In the genomic region with DNA sequence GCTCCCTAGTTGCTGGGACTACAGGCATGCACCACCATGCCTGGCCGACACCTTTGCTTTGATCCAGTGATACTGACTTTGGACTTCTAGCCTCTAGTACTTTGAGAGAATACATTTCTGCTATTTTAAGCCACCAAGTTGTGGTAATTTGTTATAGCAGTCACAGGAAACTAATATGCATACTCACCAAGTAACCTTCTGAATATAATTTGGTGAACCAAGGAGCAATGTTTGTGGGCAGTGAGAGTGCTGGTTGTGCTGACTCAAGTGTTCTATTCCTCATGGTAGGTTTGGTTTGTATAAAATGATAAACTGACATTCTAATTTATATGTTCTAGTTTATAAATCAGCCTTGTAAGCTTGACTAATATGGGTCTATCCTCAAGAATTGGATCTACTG, we compare ENCODE assay signal across 15 cellular contexts. TPM values are rescaled to one million over a fixed set of nuclear protein-coding genes. Genes with fewer than 3 reads are reported as not detected.
DNase-seq lines count a peak whose midpoint lies in the region; ATAC-seq and TF ChIP-seq lines count a peak whose summit lies in the region.
"Had no signal": no experiment of that assay in that cellular context is flagged by ENCODE, and none has a peak within 500 bp of the region (broad histone marks: within the 10 kb centered on the region; RNA-seq: fewer than 3 reads in every experiment).

No MANE protein-coding gene starts in this region.

- POLR2A ChIA-PET in activated CD8-positive, alpha-beta T cell treated with anti-CD3 and anti-CD28 coated beads, Interleukin-2, amount 10 ng/mL, durations not matched to agents 7 days and 5 days (lab: Charles Lee): no interaction called here
- POLR2A ChIA-PET in activated CD8-positive, alpha-beta T cell treated with anti-CD3 and anti-CD28 coated beads for 36 hours (lab: Charles Lee): no interaction called here

- TF ChIP-seq CTCF in activated CD8-positive, alpha-beta T cell treated with anti-CD3 and anti-CD28 coated beads for 36 hours (IDR thresholded peaks at IDR 0.05): no peak

- H3K36me3 Mint-ChIP-seq in activated CD8-positive, alpha-beta T cell treated with anti-CD3 and anti-CD28 coated beads, Interleukin-2, amount 10 ng/mL, durations not matched to agents 7 days and 5 days (ENCODE audit: low read depth): no peaks in the 10 kb centered on the region
- H3K36me3 Mint-ChIP-seq in activated CD8-positive, alpha-beta T cell treated with anti-CD3 and anti-CD28 coated beads for 36 hours (ENCODE audit: low read depth): no peaks in the 10 kb centered on the region
- H3K36me3 Mint-ChIP-seq in stimulated activated effector memory CD8-positive, alpha-beta T cell treated with anti-CD3 and anti-CD28 coated beads, Interleukin-12 subunit alpha, Interleukin-12 subunit beta, amount 100 ng/mL, for 72 hours: no peaks in the 10 kb centered on the region
- H3K36me3 Mint-ChIP-seq: CD8-positive, alpha-beta T cell had no signal

- no peak overlapping the region for H3K4me3 Mint-ChIP-seq in activated CD8-positive, alpha-beta T cell treated with anti-CD3 and anti-CD28 coated beads, Interleukin-2, amount 10 ng/mL, durations not matched to agents 7 days and 5 days
- H3K4me3 Mint-ChIP-seq in activated CD8-positive, alpha-beta T cell treated with anti-CD3 and anti-CD28 coated beads for 36 hours: no peak overlapping the region
- H3K4me3 Mint-ChIP-seq in stimulated activated naive CD8-positive, alpha-beta T cell treated with anti-CD3 and anti-CD28 coated beads, Interleukin-15, amount 100 ng/mL, for 72 hours: no peak overlapping the region
- no peak overlapping the region for H3K4me3 Mint-ChIP-seq in stimulated activated effector memory CD8-positive, alpha-beta T cell treated with anti-CD3 and anti-CD28 coated beads, Interleukin-12 subunit alpha, Interleukin-12 subunit beta, amount 100 ng/mL, for 72 hours
- H3K4me3 Mint-ChIP-seq: B cell; CD4-positive, CD25-positive, alpha-beta regulatory T cell; CD8-positive, alpha-beta T cell; GM23338; H9 had no signal

- H3K27me3 Mint-ChIP-seq in activated CD8-positive, alpha-beta T cell treated with anti-CD3 and anti-CD28 coated beads, Interleukin-2, amount 10 ng/mL, durations not matched to agents 7 days and 5 days (ENCODE audit: low read depth): no peaks in the 10 kb centered on the region
- H3K27me3 Mint-ChIP-seq in activated CD8-positive, alpha-beta T cell treated with anti-CD3 and anti-CD28 coated beads for 36 hours: no peaks in the 10 kb centered on the region
- H3K27me3 Mint-ChIP-seq in stimulated activated naive CD8-positive, alpha-beta T cell treated with anti-CD3 and anti-CD28 coated beads, Interleukin-15, amount 100 ng/mL, for 72 hours: no peaks in the 10 kb centered on the region
- H3K27me3 Mint-ChIP-seq: B cell; CD4-positive, CD25-positive, alpha-beta regulatory T cell had no signal

- no peaks in the 10 kb centered on the region for H3K9me3 Mint-ChIP-seq in activated CD8-positive, alpha-beta T cell treated with anti-CD3 and anti-CD28 coated beads, Interleukin-2, amount 10 ng/mL, durations not matched to agents 7 days and 5 days (ENCODE audit: insufficient read depth)
- no peaks in the 10 kb centered on the region for H3K9me3 Mint-ChIP-seq in activated CD8-positive, alpha-beta T cell treated with anti-CD3 and anti-CD28 coated beads for 36 hours
- H3K9me3 Mint-ChIP-seq in stimulated activated naive CD8-positive, alpha-beta T cell treated with anti-CD3 and anti-CD28 coated beads, Interleukin-15, amount 100 ng/mL, for 72 hours: no peaks in the 10 kb centered on the region
- H3K9me3 Mint-ChIP-seq in stimulated activated effector memory CD8-positive, alpha-beta T cell treated with anti-CD3 and anti-CD28 coated beads, Interleukin-12 subunit alpha, Interleukin-12 subunit beta, amount 100 ng/mL, for 72 hours: no peaks in the 10 kb centered on the region
- H3K9me3 Mint-ChIP-seq: CD4-positive, CD25-positive, alpha-beta regulatory T cell; CD8-positive, alpha-beta T cell; GM23338; H9 had no signal

- peak; percentile 36 for ATAC-seq in activated CD8-positive, alpha-beta T cell treated with anti-CD3 and anti-CD28 coated beads, Interleukin-2, amount 10 ng/mL, durations not matched to agents 7 days and 5 days
- no peak for ATAC-seq in activated CD8-positive, alpha-beta T cell treated with anti-CD3 and anti-CD28 coated beads for 36 hours
- ATAC-seq in stimulated activated naive CD8-positive, alpha-beta T cell treated with anti-CD3 and anti-CD28 coated beads, Interleukin-15, Interleukin-2, amounts not matched to agents 100 U/mL and 50 U/mL, for 24 hours: peak; percentile 61
- no peak for ATAC-seq in stimulated activated naive CD8-positive, alpha-beta T cell treated with anti-CD3 and anti-CD28 coated beads, Interleukin-15, amount 100 ng/mL, for 72 hours
- ATAC-seq in stimulated activated effector memory CD8-positive, alpha-beta T cell treated with anti-CD3 and anti-CD28 coated beads, Interleukin-12 subunit alpha, Interleukin-12 subunit beta, amount 100 ng/mL, for 72 hours: peak; percentile 81
- ATAC-seq in GM18520 (IDR thresholded peaks at IDR 0.05; ENCODE audit: unreplicated experiment): no peak
- ATAC-seq: CD8-positive, alpha-beta T cell; GM23338; HCT116 had no signal

- H3K4me1 Mint-ChIP-seq in activated CD8-positive, alpha-beta T cell treated with anti-CD3 and anti-CD28 coated beads, Interleukin-2, amount 10 ng/mL, durations not matched to agents 7 days and 5 days (ENCODE audit: low read depth): peaks cover 17% of the 10 kb centered on the region
- peaks cover 7% of the 10 kb centered on the region for H3K4me1 Mint-ChIP-seq in activated CD8-positive, alpha-beta T cell treated with anti-CD3 and anti-CD28 coated beads for 36 hours (ENCODE audit: low read depth)
- peaks cover 11% of the 10 kb centered on the region for H3K4me1 Mint-ChIP-seq in stimulated activated naive CD8-positive, alpha-beta T cell treated with anti-CD3 and anti-CD28 coated beads, Interleukin-15, amount 100 ng/mL, for 72 hours
- H3K4me1 Mint-ChIP-seq in stimulated activated effector memory CD8-positive, alpha-beta T cell treated with anti-CD3 and anti-CD28 coated beads, Interleukin-12 subunit alpha, Interleukin-12 subunit beta, amount 100 ng/mL, for 72 hours: peaks cover 5% of the 10 kb centered on the region
- H3K4me1 Mint-ChIP-seq: GM23338 had no signal

- intact Hi-C loops in activated CD8-positive, alpha-beta T cell treated with anti-CD3 and anti-CD28 coated beads for 36 hours (cut with micrococcal nuclease): no loop called here

- DNase-seq in activated CD8-positive, alpha-beta T cell treated with anti-CD3 and anti-CD28 coated beads, Interleukin-2, amount 10 ng/mL, durations not matched to agents 7 days and 5 days: no peak
- no peak for DNase-seq in activated CD8-positive, alpha-beta T cell treated with anti-CD3 and anti-CD28 coated beads for 36 hours
- no peak for DNase-seq in stimulated activated naive CD8-positive, alpha-beta T cell treated with anti-CD3 and anti-CD28 coated beads, Interleukin-15, Interleukin-2, amounts not matched to agents 100 U/mL and 50 U/mL, for 24 hours
- no peak for DNase-seq in stimulated activated naive CD8-positive, alpha-beta T cell treated with anti-CD3 and anti-CD28 coated beads, Interleukin-15, amount 100 ng/mL, for 72 hours
- DNase-seq in stimulated activated effector memory CD8-positive, alpha-beta T cell treated with anti-CD3 and anti-CD28 coated beads, Interleukin-12 subunit alpha, Interleukin-12 subunit beta, amount 100 ng/mL, for 72 hours (ENCODE audit: low spot score in 2 of 2): no peak
- DNase-seq: Caco-2; CD8-positive, alpha-beta T cell; DMS153; DND-41; H9 had no signal

- CTCF ChIA-PET in activated CD8-positive, alpha-beta T cell treated with anti-CD3 and anti-CD28 coated beads, Interleukin-2, amount 10 ng/mL, durations not matched to agents 7 days and 5 days (lab: Charles Lee): no interaction called here
- CTCF ChIA-PET in activated CD8-positive, alpha-beta T cell treated with anti-CD3 and anti-CD28 coated beads for 36 hours (lab: Charles Lee): interaction anchor here (0.5 to 1.1 kb wide), 2 partner anchors 50 to 280 kb away, joined by 3 to 5 read pairs; no protein-coding TSS in a partner anchor

- H3K27ac Mint-ChIP-seq in activated CD8-positive, alpha-beta T cell treated with anti-CD3 and anti-CD28 coated beads, Interleukin-2, amount 10 ng/mL, durations not matched to agents 7 days and 5 days: no peak overlapping the region
- H3K27ac Mint-ChIP-seq in activated CD8-positive, alpha-beta T cell treated with anti-CD3 and anti-CD28 coated beads for 36 hours: no peak overlapping the region
- peak overlapping the region in 1 of 2 donors; percentile 37 for H3K27ac Mint-ChIP-seq in stimulated activated naive CD8-positive, alpha-beta T cell treated with anti-CD3 and anti-CD28 coated beads, Interleukin-15, amount 100 ng/mL, for 72 hours
- no peak overlapping the region for H3K27ac Mint-ChIP-seq in stimulated activated effector memory CD8-positive, alpha-beta T cell treated with anti-CD3 and anti-CD28 coated beads, Interleukin-12 subunit alpha, Interleukin-12 subunit beta, amount 100 ng/mL, for 72 hours
- H3K27ac Mint-ChIP-seq: B cell; CD8-positive, alpha-beta T cell; GM23338; H9 had no signal

RNA-seq across cellular contexts. Expression of a gene that starts 42.4 kb away (rescaled TPM):
- not detected for total RNA-seq in activated CD8-positive, alpha-beta T cell treated with anti-CD3 and anti-CD28 coated beads, Interleukin-2, amount 10 ng/mL, durations not matched to agents 7 days and 5 days
- total RNA-seq in activated CD8-positive, alpha-beta T cell treated with anti-CD3 and anti-CD28 coated beads for 36 hours: not detected
- total RNA-seq: CD4-positive, CD25-positive, alpha-beta regulatory T cell; CD8-positive, alpha-beta T cell had no signal

RNA-seq across cellular contexts. Expression of a gene that starts 42.6 kb away (rescaled TPM):
- 10 to 100 TPM; 51.6 to 52.2 TPM for total RNA-seq in activated CD8-positive, alpha-beta T cell treated with anti-CD3 and anti-CD28 coated beads, Interleukin-2, amount 10 ng/mL, durations not matched to agents 7 days and 5 days
- 10 to 100 TPM; 22.1 to 22.9 TPM for total RNA-seq in activated CD8-positive, alpha-beta T cell treated with anti-CD3 and anti-CD28 coated beads for 36 hours

RNA-seq across cellular contexts. Expression of a gene that starts 45.8 kb away (rescaled TPM):
- 100 to 1,000 TPM; 541 to 575 TPM for total RNA-seq in activated CD8-positive, alpha-beta T cell treated with anti-CD3 and anti-CD28 coated beads, Interleukin-2, amount 10 ng/mL, durations not matched to agents 7 days and 5 days
- 100 to 1,000 TPM; 350 to 353 TPM for total RNA-seq in activated CD8-positive, alpha-beta T cell treated with anti-CD3 and anti-CD28 coated beads for 36 hours

RNA-seq across cellular contexts. Expression of a gene that starts 55.7 kb away (rescaled TPM):
- total RNA-seq in activated CD8-positive, alpha-beta T cell treated with anti-CD3 and anti-CD28 coated beads, Interleukin-2, amount 10 ng/mL, durations not matched to agents 7 days and 5 days: 10 to 100 TPM; 31.1 to 34.9 TPM
- 10 to 100 TPM; 23.1 to 23.7 TPM for total RNA-seq in activated CD8-positive, alpha-beta T cell treated with anti-CD3 and anti-CD28 coated beads for 36 hours

Comparison
In these comparisons a context has a peak if more than half of its experiments do, and no peak if none do; other contexts are left out.
1. ATAC-seq: peak in activated CD8-positive, alpha-beta T cell treated with anti-CD3 and anti-CD28 coated beads, Interleukin-2, amount 10 ng/mL, durations not matched to agents 7 days and 5 days (single experiment), stimulated activated naive CD8-positive, alpha-beta T cell treated with anti-CD3 and anti-CD28 coated beads, Interleukin-15, Interleukin-2, amounts not matched to agents 100 U/mL and 50 U/mL, for 24 hours (single experiment) and stimulated activated effector memory CD8-positive, alpha-beta T cell treated with anti-CD3 and anti-CD28 coated beads, Interleukin-12 subunit alpha, Interleukin-12 subunit beta, amount 100 ng/mL, for 72 hours (single experiment); none in activated CD8-positive, alpha-beta T cell treated with anti-CD3 and anti-CD28 coated beads for 36 hours (single experiment), stimulated activated naive CD8-positive, alpha-beta T cell treated with anti-CD3 and anti-CD28 coated beads, Interleukin-15, amount 100 ng/mL, for 72 hours (single experiment) and GM18520 (single experiment).